ENCODE assay signal across 26 cellular contexts in genomic region chr7:148789228-148789627, GRCh38.
"Had no signal": no experiment of that assay in that cellular context is flagged by ENCODE, and none has a peak within 500 bp of the region (broad histone marks: within the 10 kb centered on the region; RNA-seq: fewer than 3 reads in every experiment).

No MANE protein-coding gene starts in this region.

- H3K27ac ChIP-seq: breast epithelium, SJSA1 had no signal

- DNase-seq: activated CD4-positive, alpha-beta T cell treated with anti-CD3 and anti-CD28 coated beads for 48 hours; activated CD4-positive, alpha-beta T cell treated with anti-CD3 and anti-CD28 coated beads, Interleukin-2, amount 50 U/mL, for 4 hours; activated CD4-positive, CD25-positive, alpha-beta regulatory T cell treated with anti-CD3 and anti-CD28 coated beads, Interleukin-2, amount 50 U/mL, for 72 hours; activated CD8-positive, alpha-beta memory T cell treated with anti-CD3 and anti-CD28 coated beads, Interleukin-2, amount 50 U/mL, for 48 hours; activated effector memory CD4-positive, alpha-beta T cell treated with Interleukin-2 at 50 U/mL for 16 hours; activated naive CD4-positive, alpha-beta T cell; activated naive CD8-positive, alpha-beta T cell treated with anti-CD3 and anti-CD28 coated beads, Interleukin-2, amount 10 ng/mL, durations not matched to agents 7 days and 5 days; activated T-cell treated with anti-CD3 and anti-CD28 coated beads, Interleukin-2, amount 50 U/mL, for 1 hour; anterior cingulate cortex; central memory CD4-positive, alpha-beta T cell; KG1; NCI-H1092; NCI-H1417; NCI-H1930; NCI-H345; NCI-H510A; NCI-H526 treated with DMSO at 0.1 percent for 48 hours; NCI-H82; RPMI8226; SHP77; T-helper 9 cell had no signal

- H3K27me3 Mint-ChIP-seq: activated naive CD8-positive, alpha-beta T cell treated with anti-CD3 and anti-CD28 coated beads, Interleukin-2, amount 10 ng/mL, durations not matched to agents 7 days and 5 days had no signal

- ATAC-seq: activated CD8-positive, alpha-beta T cell treated with anti-CD3 and anti-CD28 coated beads, Interleukin-2, amount 10 ng/mL, durations not matched to agents 7 days and 5 days; WTC11 had no signal

- H3K9me3 Mint-ChIP-seq: activated naive CD8-positive, alpha-beta T cell treated with anti-CD3 and anti-CD28 coated beads, Interleukin-2, amount 10 ng/mL, durations not matched to agents 7 days and 5 days; T-helper 1 cell treated with Interleukin-12 subunit alpha and Interleukin-12 subunit beta and Interleukin-4 antibody, amounts not matched to agents 30 μg/mL and 1 μg/mL, for 36 hours; WTC11 had no signal

- H3K4me1 Mint-ChIP-seq: WTC11 had no signal

- H3K4me3 Mint-ChIP-seq: activated CD8-positive, alpha-beta T cell treated with anti-CD3 and anti-CD28 coated beads, Interleukin-2, amount 10 ng/mL, durations not matched to agents 7 days and 5 days; activated naive CD8-positive, alpha-beta T cell treated with anti-CD3 and anti-CD28 coated beads, Interleukin-2, amount 10 ng/mL, durations not matched to agents 7 days and 5 days; T-helper 1 cell treated with Interleukin-12 subunit alpha and Interleukin-12 subunit beta and Interleukin-4 antibody, amounts not matched to agents 30 μg/mL and 1 μg/mL, for 36 hours; WTC11 had no signal

- H3K27ac Mint-ChIP-seq: activated CD8-positive, alpha-beta T cell treated with anti-CD3 and anti-CD28 coated beads, Interleukin-2, amount 10 ng/mL, durations not matched to agents 7 days and 5 days; T-helper 1 cell treated with Interleukin-12 subunit alpha and Interleukin-12 subunit beta and Interleukin-4 antibody, amounts not matched to agents 30 μg/mL and 1 μg/mL, for 36 hours; WTC11 had no signal
